13 cellular contexts compared by ENCODE assay signal in genomic region chr2:106176446-106177110, GRCh38.
"Had no signal": no experiment of that assay in that cellular context is flagged by ENCODE, and none has a peak within 500 bp of the region (broad histone marks: within the 10 kb centered on the region; RNA-seq: fewer than 3 reads in every experiment).

No MANE protein-coding gene starts in this region.

- H3K4me1 ChIP-seq: ascending aorta, right lobe of liver had no signal

- H3K36me3 ChIP-seq: ascending aorta, right lobe of liver, stomach had no signal

- H3K9me3 Mint-ChIP-seq: activated T-cell treated with anti-CD3 and anti-CD28 coated beads, Interleukin-2, amount 50 U/mL, for 4 hours had no signal

- H3K27ac ChIP-seq: ascending aorta, psoas muscle, right lobe of liver, stomach had no signal

- H3K4me3 Mint-ChIP-seq: activated T-cell treated with anti-CD3 and anti-CD28 coated beads, Interleukin-2, amount 50 U/mL, for 4 hours had no signal

- H3K4me3 ChIP-seq: ascending aorta, psoas muscle, right lobe of liver, stomach had no signal

- H3K27me3 ChIP-seq: ascending aorta, right lobe of liver, stomach had no signal

- ATAC-seq: activated T-cell treated with anti-CD3 and anti-CD28 coated beads, Interleukin-2, amount 50 U/mL, for 4 hours; left ventricle myocardium superior; right lobe of liver had no signal

- H3K9me3 ChIP-seq: ascending aorta, psoas muscle, right lobe of liver, stomach had no signal

- FAIRE-seq: colon, islet of Langerhans, TTC549 had no signal

- DNase-seq: activated gamma-delta T cell treated with Interleukin-2 at 50 U/mL for 16 hours; activated T-cell treated with anti-CD3 and anti-CD28 coated beads, Interleukin-2, amount 50 U/mL, for 4 hours; foreskin melanocyte; head of caudate nucleus; left ventricle myocardium superior; mesenchymal stem cell; psoas muscle; right lobe of liver; stomach had no signal
